In the genomic region with DNA sequence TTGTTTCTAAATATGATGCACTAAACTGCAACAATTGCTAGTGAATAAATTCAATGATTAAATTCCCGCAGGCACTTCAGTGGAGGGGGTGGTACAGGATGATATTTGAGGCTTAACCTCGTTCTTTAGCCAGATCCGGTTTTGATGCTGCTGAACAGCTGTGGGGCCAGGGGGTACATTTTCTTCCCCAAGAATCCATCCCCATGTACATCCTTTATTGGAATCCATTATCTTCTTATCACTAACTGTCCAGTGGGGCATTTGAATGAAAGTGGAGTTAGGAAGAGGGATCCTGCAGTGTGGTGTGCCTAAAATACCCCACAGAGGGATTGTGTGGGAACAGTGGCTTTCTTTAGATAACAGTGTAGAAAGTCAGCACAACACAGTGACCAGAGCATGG, we compare ENCODE assay signal across 32 cellular contexts. TPM values are rescaled to one million over a fixed set of nuclear protein-coding genes. Genes with fewer than 3 reads are reported as not detected.
"Had no signal": no experiment of that assay in that cellular context is flagged by ENCODE, and none has a peak within 500 bp of the region (broad histone marks: within the 10 kb centered on the region; RNA-seq: fewer than 3 reads in every experiment).

No MANE protein-coding gene starts in this region.

- H3K36me3 Mint-ChIP-seq: activated CD4-positive, alpha-beta memory T cell treated with anti-CD3 and anti-CD28 coated beads for 36 hours; activated CD8-positive, alpha-beta memory T cell treated with anti-CD3 and anti-CD28 coated beads, Interleukin-2, amount 10 ng/mL, durations not matched to agents 7 days and 5 days; activated naive CD4-positive, alpha-beta T cell treated with anti-CD3 and anti-CD28 coated beads, Interleukin-2, amount 50 U/mL, for 24 hours; activated naive CD8-positive, alpha-beta T cell treated with anti-CD3 and anti-CD28 coated beads for 36 hours had no signal

- H3K9me3 ChIP-seq: adrenal gland, body of pancreas, esophagus squamous epithelium, gastroesophageal sphincter, heart right ventricle had no signal

- H3K4me1 ChIP-seq: adrenal gland, body of pancreas, esophagus squamous epithelium, gastroesophageal sphincter had no signal

- H3K4me3 Mint-ChIP-seq: activated CD4-positive, alpha-beta memory T cell treated with anti-CD3 and anti-CD28 coated beads for 36 hours; activated CD8-positive, alpha-beta memory T cell treated with anti-CD3 and anti-CD28 coated beads, Interleukin-2, amount 10 ng/mL, durations not matched to agents 7 days and 5 days; activated CD8-positive, alpha-beta T cell treated with anti-CD3 and anti-CD28 coated beads, Interleukin-2, amount 10 ng/mL, durations not matched to agents 7 days and 5 days; activated naive CD4-positive, alpha-beta T cell treated with anti-CD3 and anti-CD28 coated beads for 36 hours; activated naive CD4-positive, alpha-beta T cell treated with anti-CD3 and anti-CD28 coated beads, Interleukin-2, amount 50 U/mL, for 24 hours; activated naive CD8-positive, alpha-beta T cell treated with anti-CD3 and anti-CD28 coated beads for 36 hours; activated naive CD8-positive, alpha-beta T cell treated with anti-CD3 and anti-CD28 coated beads, Interleukin-2, amount 50 U/mL, for 24 hours; activated T-helper 1 cell treated with anti-CD3 and anti-CD28 coated beads, Interleukin-12 subunit alpha, Interleukin-12 subunit beta, Interleukin-2, Interleukin-4 antibody, amounts not matched to agents 30 ng/mL and 10 ng/mL and 1 ng/mL, durations not matched to agents 14 hours and 24 hours and 36 hours; effector memory CD8-positive, alpha-beta T cell had no signal

- H3K27me3 ChIP-seq: adrenal gland, body of pancreas, esophagus squamous epithelium, gastroesophageal sphincter, heart right ventricle had no signal

- DNase-seq: activated CD4-positive, alpha-beta memory T cell treated with anti-CD3 and anti-CD28 coated beads for 36 hours; activated CD4-positive, alpha-beta T cell treated with anti-CD3 and anti-CD28 coated beads for 1 hour; activated CD4-positive, alpha-beta T cell treated with anti-CD3 and anti-CD28 coated beads for 48 hours; activated CD4-positive, CD25-positive, alpha-beta regulatory T cell; activated CD8-positive, alpha-beta memory T cell treated with anti-CD3 and anti-CD28 coated beads, Interleukin-2, amount 10 ng/mL, durations not matched to agents 7 days and 5 days; activated CD8-positive, alpha-beta memory T cell treated with anti-CD3 and anti-CD28 coated beads, Interleukin-2, amount 50 U/mL, for 4 hours; activated CD8-positive, alpha-beta T cell treated with anti-CD3 and anti-CD28 coated beads, Interleukin-2, amount 10 ng/mL, durations not matched to agents 7 days and 5 days; activated effector memory CD4-positive, alpha-beta T cell treated with anti-CD3 and anti-CD28 coated beads, Interleukin-2, amount 50 U/mL, for 16 hours; activated naive CD4-positive, alpha-beta T cell treated with anti-CD3 and anti-CD28 coated beads for 36 hours; activated naive CD8-positive, alpha-beta T cell treated with anti-CD3 and anti-CD28 coated beads for 36 hours; activated naive CD8-positive, alpha-beta T cell treated with anti-CD3 and anti-CD28 coated beads, Interleukin-2, amount 50 U/mL, for 24 hours; activated T-cell treated with anti-CD3 and anti-CD28 coated beads, Interleukin-2, amount 50 U/mL, for 1 hour; activated T-cell treated with anti-CD3 and anti-CD28 coated beads, Interleukin-2, amount 50 U/mL, for 48 hours; adrenal gland; amygdala; aorta; body of pancreas; caudate nucleus; cortex of kidney; dermis blood vessel endothelial cell; effector CD4-positive, alpha-beta T cell; effector memory CD8-positive, alpha-beta T cell; erythroblast; esophagus squamous epithelium; foreskin melanocyte; heart right ventricle; T-helper 2 cell had no signal

- H3K27ac ChIP-seq: adrenal gland, body of pancreas, esophagus squamous epithelium, gastroesophageal sphincter, heart right ventricle had no signal

- H3K9me3 Mint-ChIP-seq: activated CD4-positive, alpha-beta memory T cell treated with anti-CD3 and anti-CD28 coated beads for 36 hours; activated naive CD4-positive, alpha-beta T cell treated with anti-CD3 and anti-CD28 coated beads for 36 hours; activated naive CD4-positive, alpha-beta T cell treated with anti-CD3 and anti-CD28 coated beads, Interleukin-2, amount 50 U/mL, for 24 hours; activated naive CD8-positive, alpha-beta T cell treated with anti-CD3 and anti-CD28 coated beads for 36 hours; activated naive CD8-positive, alpha-beta T cell treated with anti-CD3 and anti-CD28 coated beads, Interleukin-2, amount 50 U/mL, for 24 hours; activated T-helper 1 cell treated with anti-CD3 and anti-CD28 coated beads, Interleukin-12 subunit alpha, Interleukin-12 subunit beta, Interleukin-2, Interleukin-4 antibody, amounts not matched to agents 30 ng/mL and 10 ng/mL and 1 ng/mL, durations not matched to agents 14 hours and 24 hours and 36 hours; activated T-helper 2 cell treated with anti-CD3 and anti-CD28 coated beads, Interferon-gamma antibody, Interleukin-2, Interleukin-4, amounts not matched to agents 10 μg/mL and 5 μg/mL and 100 μg/mL, durations not matched to agents 14 hours and 24 hours and 36 hours; effector memory CD8-positive, alpha-beta T cell had no signal

- H3K27me3 Mint-ChIP-seq: activated CD4-positive, alpha-beta memory T cell treated with anti-CD3 and anti-CD28 coated beads for 36 hours; activated naive CD4-positive, alpha-beta T cell treated with anti-CD3 and anti-CD28 coated beads, Interleukin-2, amount 50 U/mL, for 24 hours; activated naive CD8-positive, alpha-beta T cell treated with anti-CD3 and anti-CD28 coated beads for 36 hours; activated naive CD8-positive, alpha-beta T cell treated with anti-CD3 and anti-CD28 coated beads, Interleukin-2, amount 50 U/mL, for 24 hours; effector memory CD8-positive, alpha-beta T cell had no signal

- H3K36me3 ChIP-seq: adrenal gland, esophagus squamous epithelium, gastroesophageal sphincter, heart right ventricle had no signal

- H3K27ac Mint-ChIP-seq: activated CD4-positive, alpha-beta memory T cell treated with anti-CD3 and anti-CD28 coated beads for 36 hours; activated CD8-positive, alpha-beta memory T cell treated with anti-CD3 and anti-CD28 coated beads, Interleukin-2, amount 10 ng/mL, durations not matched to agents 7 days and 5 days; activated CD8-positive, alpha-beta T cell treated with anti-CD3 and anti-CD28 coated beads, Interleukin-2, amount 10 ng/mL, durations not matched to agents 7 days and 5 days; activated naive CD4-positive, alpha-beta T cell treated with anti-CD3 and anti-CD28 coated beads for 36 hours; activated naive CD4-positive, alpha-beta T cell treated with anti-CD3 and anti-CD28 coated beads, Interleukin-2, amount 50 U/mL, for 24 hours; activated naive CD8-positive, alpha-beta T cell treated with anti-CD3 and anti-CD28 coated beads for 36 hours; activated naive CD8-positive, alpha-beta T cell treated with anti-CD3 and anti-CD28 coated beads, Interleukin-2, amount 50 U/mL, for 24 hours; activated T-helper 1 cell treated with anti-CD3 and anti-CD28 coated beads, Interleukin-12 subunit alpha, Interleukin-12 subunit beta, Interleukin-2, Interleukin-4 antibody, amounts not matched to agents 30 ng/mL and 10 ng/mL and 1 ng/mL, durations not matched to agents 14 hours and 24 hours and 36 hours; activated T-helper 2 cell treated with anti-CD3 and anti-CD28 coated beads, Interferon-gamma antibody, Interleukin-2, Interleukin-4, amounts not matched to agents 10 μg/mL and 5 μg/mL and 100 μg/mL, durations not matched to agents 14 hours and 24 hours and 36 hours had no signal

- H3K4me3 ChIP-seq: adrenal gland, body of pancreas, esophagus squamous epithelium, gastroesophageal sphincter, heart right ventricle had no signal

RNA-seq across cellular contexts. Expression of a gene that starts 45.2 kb away (rescaled TPM):
- total RNA-seq: chondrocyte had no signal
